In genomic region chr5:180170810-180171567, GRCh38 we compare ENCODE assay signal across 14 cellular contexts. TPM values are rescaled to one million over a fixed set of nuclear protein-coding genes. Genes with fewer than 3 reads are reported as not detected.
A peak's percentile ranks its signal among the peaks of the same experiment; 100 is the strongest.
DNase-seq lines count a peak whose midpoint lies in the region; ATAC-seq, FAIRE-seq and TF ChIP-seq lines count a peak whose summit lies in the region.
"Had no signal": no experiment of that assay in that cellular context is flagged by ENCODE, and none has a peak within 500 bp of the region (broad histone marks: within the 10 kb centered on the region; RNA-seq: fewer than 3 reads in every experiment).

No MANE protein-coding gene starts in this region.

- no peak overlapping the region for H2BK120ac ChIP-seq in H1 (replicated peaks; ENCODE audit: low read depth, low read length)
- peak overlapping the region; percentile 81 for H2BK120ac ChIP-seq in neuronal stem cell (ENCODE audit: low read depth, low read length)

- H2BK12ac ChIP-seq in H1 (ENCODE audit: low read depth, low read length) = no peak overlapping the region
- H2BK12ac ChIP-seq in neuronal stem cell (ENCODE audit: low read length) = peak overlapping the region; percentile 73

- no peak overlapping the region for H2AK5ac ChIP-seq in H1 (ENCODE audit: low read depth, low read length)
- peak overlapping the region; percentile 83 for H2AK5ac ChIP-seq in neuronal stem cell (ENCODE audit: low read depth, low read length)

- H3K27ac ChIP-seq in RWPE2 (ENCODE audit: poor library complexity, severe bottlenecking) (no peak overlapping the region), H1 (ENCODE audit: low read depth, low read length) (no peak overlapping the region), neuronal stem cell (replicated peaks; ENCODE audit: low read length) (no peak overlapping the region), temporal lobe (ENCODE audit: low read depth, low read length) (peak overlapping the region; percentile 92)

- no peaks in the 10 kb centered on the region for H3K23me2 ChIP-seq in H1 (ENCODE audit: low read depth, low read length)

- H3K4ac ChIP-seq in H1 (replicated peaks; ENCODE audit: insufficient read length, low read depth, low read length) (no peak overlapping the region), neuronal stem cell (ENCODE audit: low read length) (peak overlapping the region; percentile 8)

- 83% methylated on average over 16 of the region's 19 CpGs; no CpG with 5 or more reads in 1 of the 2 experiments for WGBS in H1 (ENCODE audit: extremely low coverage in 1 of 2, insufficient coverage in 1 of 2, insufficient read length in 1 of 2, insufficient replicate concordance in 2 of 2, low coverage in 1 of 2, low lambda C conversion rate in 2 of 2, missing lambda C conversion rate in 1 of 2), 2 experiments
- WGBS in neuronal stem cell (ENCODE audit: extremely low coverage in 2 of 2, insufficient read length in 2 of 2, insufficient replicate concordance in 1 of 2), 2 donors = no CpG with 5 or more reads among the region's 19 CpGs

- DNase-seq in RWPE2 (ENCODE audit: low spot score) = peak; percentile 52
- no peak for DNase-seq in H1 (ENCODE audit: low read depth in 1 of 2, low spot score in 2 of 2)
- no peak for DNase-seq in neuronal stem cell (ENCODE audit: low spot score)
- DNase-seq in activated effector memory CD4-positive, alpha-beta T cell treated with anti-CD3 and anti-CD28 coated beads, Interleukin-2, amount 50 U/mL, for 16 hours = no peak
- DNase-seq in T-helper 2 cell = no peak
- DNase-seq: ACHN; CD4-positive, alpha-beta T cell; NCI-H1092 treated with DMSO at 0.1 percent for 48 hours; NCI-H2081 treated with DMSO at 0.1 percent for 48 hours; NCI-H510A treated with DMSO at 0.1 percent for 48 hours; NCI-H82 had no signal

- no peak for TF ChIP-seq RAD21 in H1 (IDR thresholded peaks at IDR 0.05 in 1 of 2, conservative IDR thresholded peaks at IDR 0.05 in 1 of 2; ENCODE audit: low read depth in 2 of 2, low read length in 2 of 2)

- no peak overlapping the region for H3K4me3 Mint-ChIP-seq in stimulated activated memory B cell treated with anti-CD40 and anti-IgM and Interleukin-4, amounts not matched to agents 10 μg/mL and 1 μg/mL and 100 μg/mL, for 72 hours
- H3K4me3 Mint-ChIP-seq: CD4-positive, alpha-beta T cell had no signal

- ATAC-seq in RWPE2 (ENCODE audit: low read depth) = no peak
- ATAC-seq in stimulated activated memory B cell treated with anti-CD40 and anti-IgM and Interleukin-4, amounts not matched to agents 10 μg/mL and 1 μg/mL and 100 μg/mL, for 72 hours = no peak

- H3K9me3 Mint-ChIP-seq in stimulated activated memory B cell treated with anti-CD40 and anti-IgM and Interleukin-4, amounts not matched to agents 10 μg/mL and 1 μg/mL and 100 μg/mL, for 72 hours = no peaks in the 10 kb centered on the region
- H3K9me3 Mint-ChIP-seq: CD4-positive, alpha-beta T cell had no signal

- no peaks in the 10 kb centered on the region for H3K9me3 ChIP-seq in RWPE2 (ENCODE audit: severe bottlenecking)
- no peaks in the 10 kb centered on the region for H3K9me3 ChIP-seq in H1 (ENCODE audit: insufficient read depth in 2 of 2, low read depth in 1 of 2, low read length in 1 of 2)
- no peaks in the 10 kb centered on the region for H3K9me3 ChIP-seq in neuronal stem cell (replicated peaks in 1 of 2; ENCODE audit: control insufficient read depth in 2 of 2, insufficient read depth in 1 of 2, low read depth in 1 of 2, low read length in 2 of 2)

- no peaks in the 10 kb centered on the region for H4K20me1 ChIP-seq in H1 (replicated peaks in 1 of 2; ENCODE audit: control insufficient read depth in 1 of 2, insufficient read depth in 2 of 2, low read length in 2 of 2)

- TF ChIP-seq EP300 in H1 (IDR thresholded peaks at IDR 0.05; ENCODE audit: borderline replicate concordance in 1 of 2, low read depth in 2 of 2, low read length in 2 of 2) = no peak

- no peak for FAIRE-seq in H1 (lab: Jason Lieb, UNC)

- H2BK20ac ChIP-seq in H1 (ENCODE audit: low read length) = no peak overlapping the region

- H3K23ac ChIP-seq in H1 (ENCODE audit: insufficient read length) (no peak overlapping the region), neuronal stem cell (ENCODE audit: low read depth, low read length, poor library complexity) (peak overlapping the region; percentile 25)

- no peak overlapping the region for H3K9ac ChIP-seq in H1 (replicated peaks in 1 of 4; ENCODE audit: extremely low read depth in 1 of 4, low read depth in 3 of 4, low read length in 3 of 4)
- peak overlapping the region; percentile 30 for H3K9ac ChIP-seq in neuronal stem cell (ENCODE audit: low read depth, low read length, poor library complexity)

- H3K36me3 ChIP-seq in RWPE2 (ENCODE audit: low read depth) (no peaks in the 10 kb centered on the region), H1 (ENCODE audit: control insufficient read depth in 2 of 4, insufficient read depth in 4 of 4, low read length in 3 of 4) (no peaks in the 10 kb centered on the region), neuronal stem cell (replicated peaks in 1 of 2; ENCODE audit: control insufficient read depth in 2 of 2, insufficient read depth in 2 of 2, low read length in 2 of 2) (no peaks in the 10 kb centered on the region)

- H3K18ac ChIP-seq in H1 (ENCODE audit: extremely low read depth, low read length) (no peak overlapping the region), neuronal stem cell (ENCODE audit: low read length) (peak overlapping the region; percentile 96)

- no peak for TF ChIP-seq CTCF in RWPE2 (IDR thresholded peaks at IDR 0.05; ENCODE audit: poor library complexity, severe bottlenecking)
- no peak for TF ChIP-seq CTCF in H1 (IDR thresholded peaks at IDR 0.05; ENCODE audit: control extremely low read depth in 1 of 3, insufficient read depth in 1 of 3, low read depth in 1 of 3, low read length in 3 of 3)

- no peak overlapping the region for H4K5ac ChIP-seq in H1 (ENCODE audit: insufficient read length, low read depth, low read length)

- peaks cover 39% of the 10 kb centered on the region for H3K27me3 Mint-ChIP-seq in stimulated activated memory B cell treated with anti-CD40 and anti-IgM and Interleukin-4, amounts not matched to agents 10 μg/mL and 1 μg/mL and 100 μg/mL, for 72 hours

- no peaks in the 10 kb centered on the region for H3K36me3 Mint-ChIP-seq in stimulated activated memory B cell treated with anti-CD40 and anti-IgM and Interleukin-4, amounts not matched to agents 10 μg/mL and 1 μg/mL and 100 μg/mL, for 72 hours

- H3K4me2 ChIP-seq in H1 (ENCODE audit: insufficient read depth in 1 of 2, low read depth in 2 of 2, low read length in 2 of 2) = no peak overlapping the region
- H3K4me2 ChIP-seq in neuronal stem cell (ENCODE audit: insufficient read depth, low read length, poor library complexity, severe bottlenecking) = no peak overlapping the region

- H3K79me1 ChIP-seq in H1 (ENCODE audit: low read depth, low read length) = no peaks in the 10 kb centered on the region
- H3K79me1 ChIP-seq in neuronal stem cell (ENCODE audit: low read depth, low read length) = no peaks in the 10 kb centered on the region

- H2BK5ac ChIP-seq in H1 (ENCODE audit: low read depth, low read length) = no peak overlapping the region
- no peak overlapping the region for H2BK5ac ChIP-seq in neuronal stem cell (ENCODE audit: low read length)

- H3K4me3 ChIP-seq in RWPE2 (ENCODE audit: severe bottlenecking) = no peak overlapping the region
- H3K4me3 ChIP-seq in H1 (ENCODE audit: extremely low read depth in 1 of 4, insufficient read depth in 2 of 4, low read depth in 3 of 4, low read length in 4 of 4) = no peak overlapping the region
- H3K4me3 ChIP-seq in neuronal stem cell (ENCODE audit: low read length in 2 of 2) = no peak overlapping the region

- no peak overlapping the region for H3K14ac ChIP-seq in H1 (ENCODE audit: insufficient read length)
- peak overlapping the region; percentile 98 for H3K14ac ChIP-seq in neuronal stem cell (ENCODE audit: low read length)

- no peak overlapping the region for H3K27ac Mint-ChIP-seq in stimulated activated memory B cell treated with anti-CD40 and anti-IgM and Interleukin-4, amounts not matched to agents 10 μg/mL and 1 μg/mL and 100 μg/mL, for 72 hours
- H3K27ac Mint-ChIP-seq: CD4-positive, alpha-beta T cell had no signal

- H4K8ac ChIP-seq in H1 (ENCODE audit: extremely low read depth, insufficient read depth, low read length) = no peak overlapping the region
- H4K8ac ChIP-seq in neuronal stem cell (ENCODE audit: low read depth, low read length) = no peak overlapping the region

- POLR2A ChIA-PET in H1 (lab: Charles Lee; ENCODE audit: partially characterized antibody) = no interaction called here

- no peak overlapping the region for H2BK15ac ChIP-seq in H1 (ENCODE audit: low read length)
- peak overlapping the region; percentile 94 for H2BK15ac ChIP-seq in neuronal stem cell (ENCODE audit: low read length)

- CTCF ChIA-PET in H1 (lab: Charles Lee; ENCODE audit: partially characterized antibody) = interaction anchor here (0.6 to 1.1 kb wide), 2 partner anchors 9 to 37 kb away, joined by 3 read pairs; no protein-coding TSS in a partner anchor

- no peak overlapping the region for H3K56ac ChIP-seq in H1 (replicated peaks; ENCODE audit: insufficient read length, low read depth, low read length)

- no peak for TF ChIP-seq POLR2A in H1 (IDR thresholded peaks at IDR 0.05; ENCODE audit: control extremely low read depth in 1 of 2, low read depth in 2 of 2, low read length in 2 of 2)

- peaks cover 5% of the 10 kb centered on the region for H3K27me3 ChIP-seq in RWPE2 (ENCODE audit: insufficient read depth, poor library complexity, severe bottlenecking)
- no peaks in the 10 kb centered on the region for H3K27me3 ChIP-seq in H1 (replicated peaks in 1 of 4; ENCODE audit: control insufficient read depth in 3 of 4, extremely low read depth in 1 of 4, insufficient read depth in 3 of 4, low read length in 3 of 4)
- no peaks in the 10 kb centered on the region for H3K27me3 ChIP-seq in neuronal stem cell (ENCODE audit: control insufficient read depth in 3 of 3, insufficient read depth in 3 of 3, low read depth in 1 of 3, low read length in 3 of 3)

- no peaks in the 10 kb centered on the region for H3K4me1 Mint-ChIP-seq in stimulated activated memory B cell treated with anti-CD40 and anti-IgM and Interleukin-4, amounts not matched to agents 10 μg/mL and 1 μg/mL and 100 μg/mL, for 72 hours

- H4K91ac ChIP-seq in H1 (replicated peaks; ENCODE audit: insufficient read length, low read length) = peak overlapping the region; percentile 40
- H4K91ac ChIP-seq in neuronal stem cell (ENCODE audit: low read depth, low read length, poor library complexity) = peak overlapping the region; percentile 64

- H2AFZ ChIP-seq in H1 (ENCODE audit: low read length) = no peak overlapping the region
- peak overlapping the region; percentile 81 for H2AFZ ChIP-seq in neuronal stem cell (ENCODE audit: low read length)

- no peaks in the 10 kb centered on the region for H3K4me1 ChIP-seq in RWPE2 (ENCODE audit: insufficient read depth, poor library complexity, severe bottlenecking)
- peaks cover 0 to 5% (median under 1%) of the 10 kb centered on the region in 4 experiments; a peak in 1 of 7 replicates for H3K4me1 ChIP-seq in H1 (replicated peaks in 1 of 4; ENCODE audit: control insufficient read depth in 3 of 4, insufficient read depth in 4 of 4, low read length in 3 of 4)
- peaks cover 12% of the 10 kb centered on the region in 2 donors for H3K4me1 ChIP-seq in neuronal stem cell (ENCODE audit: control insufficient read depth in 2 of 2, insufficient read depth in 1 of 2, low read depth in 1 of 2, low read length in 2 of 2)

- no peaks in the 10 kb centered on the region for H3K79me2 ChIP-seq in H1 (ENCODE audit: control insufficient read depth in 1 of 2, insufficient read depth in 2 of 2, low read length in 2 of 2)

RNA-seq across cellular contexts. Expression of gene RASGEF1C, which starts 38.0 kb away (rescaled TPM):
- 0.46 and 0.61 TPM in 2 replicates for total RNA-seq in H1 (2021; fragmentation: NEBNext Ultra II Directional; extraction: Animal tissue kit (Norgen Biotek cat#: 25700))
- 0.26 and 0.44 TPM in 2 replicates for polyA plus RNA-seq in H1 (2011; rRNA removed)
- 0.17 TPM for polyA plus RNA-seq in H1 (2011; cell fraction: cytosol; rRNA removed)
- 0.47 TPM for polyA plus RNA-seq in H1 (2011; cell fraction: nucleus; rRNA removed)
- polyA plus RNA-seq in H1 (2012, experiment 1 of 2) = 0.26 to 0.46 TPM (median 0.36 TPM) in 4 replicates
- polyA plus RNA-seq in H1 (2012, experiment 2 of 2) = 0.38 TPM
- 0.22 TPM for polyA plus RNA-seq in H1 (2013, experiment 1 of 2)
- polyA plus RNA-seq in H1 (2013, experiment 2 of 2) = 0.15 TPM
- polyA minus RNA-seq in H1 (2011; rRNA and poly(A)+ RNA removed) = 0.27 TPM in 1 of 2 replicates, not detected in the other
- not detected for polyA minus RNA-seq in H1 (2011; cell fraction: cytosol; rRNA and poly(A)+ RNA removed)
- polyA minus RNA-seq in H1 (2011; cell fraction: nucleus; rRNA and poly(A)+ RNA removed) = 0.40 TPM
- 1.6 TPM for polyA plus RNA-seq in neuronal stem cell (2013, experiment 1 of 2)
- polyA plus RNA-seq in neuronal stem cell (2013, experiment 2 of 2) = 1.2 TPM
- total RNA-seq in temporal lobe = 21.4 TPM
- total RNA-seq: CD4-positive, alpha-beta T cell; MCF 10A had no signal

Comparison
In these comparisons a context has a peak if more than half of its experiments do, and no peak if none do; other contexts are left out.
1. RNA of gene RASGEF1C, which starts 38.0 kb away (total RNA-seq): 21.4 TPM in temporal lobe (single experiment); 0.46 to 0.61 TPM in H1; every median in the first group is over 10 times any median in the second.